In genomic region chr3:123083446-123084124, GRCh38 we compare ENCODE assay signal across 14 cellular contexts. TPM values are rescaled to one million over a fixed set of nuclear protein-coding genes. Genes with fewer than 3 reads are reported as not detected.
DNase-seq lines count a peak whose midpoint lies in the region; ATAC-seq, FAIRE-seq and TF ChIP-seq lines count a peak whose summit lies in the region.
"Had no signal": no experiment of that assay in that cellular context is flagged by ENCODE, and none has a peak within 500 bp of the region (broad histone marks: within the 10 kb centered on the region; RNA-seq: fewer than 3 reads in every experiment).

No MANE protein-coding gene starts in this region.

- WGBS in H1 (ENCODE audit: extremely low coverage in 1 of 2, insufficient coverage in 1 of 2, insufficient read length in 1 of 2, insufficient replicate concordance in 2 of 2, low coverage in 1 of 2, low lambda C conversion rate in 2 of 2, missing lambda C conversion rate in 1 of 2), 2 experiments = 71% methylated on average over 7 of the region's 7 CpGs; no CpG with 5 or more reads in 1 of the 2 experiments

- H4K5ac ChIP-seq in H1 (ENCODE audit: insufficient read length, low read depth, low read length) = no peak overlapping the region

- no peak for ATAC-seq in GM18909 (IDR thresholded peaks at IDR 0.05; ENCODE audit: poor library complexity, unreplicated experiment)

- no peak for FAIRE-seq in H1 (lab: Jason Lieb, UNC)

- no peak for TF ChIP-seq POLR2A in H1 (IDR thresholded peaks at IDR 0.05; ENCODE audit: control extremely low read depth in 1 of 2, low read depth in 2 of 2, low read length in 2 of 2)

- no peak overlapping the region for H3K23ac ChIP-seq in H1 (ENCODE audit: insufficient read length)

- H3K4ac ChIP-seq in H1 (replicated peaks; ENCODE audit: insufficient read length, low read depth, low read length) = no peak overlapping the region

- 0 out of 2 replicates have a peak overlapping the region, but pooled peaks have one; percentile 8 for H2BK15ac ChIP-seq in H1 (ENCODE audit: low read length)

- no peaks in the 10 kb centered on the region for H3K27me3 Mint-ChIP-seq in neural crest cell (ENCODE audit: low read depth)

- no peaks in the 10 kb centered on the region for H3K9me3 ChIP-seq in H1 (ENCODE audit: insufficient read depth in 2 of 2, low read depth in 1 of 2, low read length in 1 of 2)
- H3K9me3 ChIP-seq: SJSA1 had no signal

- no peak for TF ChIP-seq EP300 in H1 (IDR thresholded peaks at IDR 0.05; ENCODE audit: borderline replicate concordance in 1 of 2, low read depth in 2 of 2, low read length in 2 of 2)

- peaks cover 9% of the 10 kb centered on the region for H3K79me1 ChIP-seq in H1 (ENCODE audit: low read depth, low read length)

- H3K23me2 ChIP-seq in H1 (ENCODE audit: low read depth, low read length) = no peaks in the 10 kb centered on the region

- POLR2A ChIA-PET in H1 (lab: Charles Lee; ENCODE audit: partially characterized antibody) = interaction anchor here (1.4 kb wide), 1 partner anchor 37 kb away, joined by 3 read pairs; no protein-coding TSS in a partner anchor

- H3K36me3 ChIP-seq in H1 (ENCODE audit: control insufficient read depth in 2 of 4, insufficient read depth in 4 of 4, low read length in 3 of 4) = no peaks in the 10 kb centered on the region
- H3K36me3 ChIP-seq: SJSA1 had no signal

- H3K79me2 ChIP-seq in H1 (ENCODE audit: control insufficient read depth in 1 of 2, insufficient read depth in 2 of 2, low read length in 2 of 2) = peaks cover 0 to 87% of the 10 kb centered on the region in 2 experiments; a peak in 3 of 4 replicates

- H2BK12ac ChIP-seq in H1 (ENCODE audit: low read depth, low read length) = no peak overlapping the region

- CTCF ChIA-PET in H1 (lab: Charles Lee; ENCODE audit: partially characterized antibody) = interaction anchor here (0.5 to 3.1 kb wide), 5 partner anchors 10 to 789 kb away, joined by 3 to 17 read pairs (median 4); no protein-coding TSS in a partner anchor

- no peak overlapping the region; the same call in 1 of the 2 replicates for H2BK5ac ChIP-seq in H1 (ENCODE audit: low read depth, low read length)

- no peaks in the 10 kb centered on the region for H3K27me3 ChIP-seq in H1 (replicated peaks in 1 of 4; ENCODE audit: control insufficient read depth in 3 of 4, extremely low read depth in 1 of 4, insufficient read depth in 3 of 4, low read length in 3 of 4)

- no peak overlapping the region for H3K18ac ChIP-seq in H1 (ENCODE audit: extremely low read depth, low read length)

- H2BK20ac ChIP-seq in H1 (ENCODE audit: low read length) = no peak overlapping the region; the same call in 1 of the 2 replicates

- peaks cover 67% of the 10 kb centered on the region for H3K4me1 Mint-ChIP-seq in neural crest cell

- TF ChIP-seq CTCF in H1 (IDR thresholded peaks at IDR 0.05; ENCODE audit: control extremely low read depth in 1 of 3, insufficient read depth in 1 of 3, low read depth in 1 of 3, low read length in 3 of 3) (no peak), neural crest cell (conservative IDR thresholded peaks at IDR 0.05) (no peak)

- H2BK120ac ChIP-seq in H1 (replicated peaks; ENCODE audit: low read depth, low read length) = no peak overlapping the region

- H4K91ac ChIP-seq in H1 (replicated peaks; ENCODE audit: insufficient read length, low read length) = no peak overlapping the region

- H3K36me3 Mint-ChIP-seq in neural crest cell (ENCODE audit: low read depth) = no peaks in the 10 kb centered on the region

- no peak overlapping the region for H4K8ac ChIP-seq in H1 (ENCODE audit: extremely low read depth, insufficient read depth, low read length)

- H3K4me3 Mint-ChIP-seq in neural crest cell = peak overlapping the region; percentile 8

- no peak overlapping the region for H3K14ac ChIP-seq in H1 (ENCODE audit: insufficient read length)

- DNase-seq in COLO829 (ENCODE audit: low spot score) (peak; percentile 85), NCI-H2227 treated with DMSO at 0.1 percent for 48 hours (lab: John Stamatoyannopoulos, UW) (peak; percentile 23), H1 (ENCODE audit: low read depth in 1 of 2, low spot score in 2 of 2) (no peak), neural crest cell (ENCODE audit: low read depth, low spot score) (no peak), NCI-H2107 (lab: John Stamatoyannopoulos, UW) (no peak), T-helper 1 cell (no peak), NCI-H748 treated with DMSO at 0.1 percent for 48 hours (lab: John Stamatoyannopoulos, UW) (no peak)
- DNase-seq: activated CD8-positive, alpha-beta memory T cell treated with anti-CD3 and anti-CD28 coated beads, Interleukin-2, amount 50 U/mL, for 4 hours; activated naive CD4-positive, alpha-beta T cell treated with anti-CD3 and anti-CD28 coated beads, Interleukin-2, amount 50 U/mL, for 16 hours; cerebellar nuclear complex; NCI-H2081 treated with DMSO at 0.1 percent for 48 hours had no signal

- H2AK5ac ChIP-seq in H1 (ENCODE audit: low read depth, low read length) = no peak overlapping the region

- no peak for TF ChIP-seq RAD21 in H1 (IDR thresholded peaks at IDR 0.05 in 1 of 2, conservative IDR thresholded peaks at IDR 0.05 in 1 of 2; ENCODE audit: low read depth in 2 of 2, low read length in 2 of 2)

- H4K20me1 ChIP-seq in H1 (replicated peaks in 1 of 2; ENCODE audit: control insufficient read depth in 1 of 2, insufficient read depth in 2 of 2, low read length in 2 of 2) = peaks cover 16 to 22% of the 10 kb centered on the region in 2 experiments

- no peak overlapping the region for H3K9ac ChIP-seq in H1 (replicated peaks in 1 of 4; ENCODE audit: extremely low read depth in 1 of 4, low read depth in 3 of 4, low read length in 3 of 4)

- H3K27ac Mint-ChIP-seq in neural crest cell (ENCODE audit: unreplicated experiment) = peak overlapping the region; percentile 92

- no peak overlapping the region for H3K56ac ChIP-seq in H1 (replicated peaks; ENCODE audit: insufficient read length, low read depth, low read length)

- H3K4me3 ChIP-seq in H1 (ENCODE audit: extremely low read depth in 1 of 4, insufficient read depth in 2 of 4, low read depth in 3 of 4, low read length in 4 of 4) = no peak overlapping the region
- H3K4me3 ChIP-seq: SJSA1 had no signal

- H3K27ac ChIP-seq in H1 (ENCODE audit: low read depth, low read length) = no peak overlapping the region
- H3K27ac ChIP-seq: SJSA1 had no signal

- peak overlapping the region in 1 of 2 experiments; percentile 25; a peak in 1 of 4 replicates for H3K4me2 ChIP-seq in H1 (ENCODE audit: insufficient read depth in 1 of 2, low read depth in 2 of 2, low read length in 2 of 2)

- peaks cover 5 to 30% (median 18%) of the 10 kb centered on the region in 4 experiments; a peak in 6 of 7 replicates for H3K4me1 ChIP-seq in H1 (replicated peaks in 1 of 4; ENCODE audit: control insufficient read depth in 3 of 4, insufficient read depth in 4 of 4, low read length in 3 of 4)

- no peaks in the 10 kb centered on the region for H3K9me3 Mint-ChIP-seq in neural crest cell

- H2AFZ ChIP-seq in H1 (ENCODE audit: low read length) = no peak overlapping the region

TF ChIP-seq in H1, 55 proteins besides CTCF, POLR2A, EP300 and RAD21:
- no peak for TF ChIP-seq SIN3A (conservative IDR thresholded peaks at IDR 0.05 in 1 of 2, IDR thresholded peaks at IDR 0.05 in 1 of 2; ENCODE audit: low read depth in 1 of 2, low read length in 2 of 2)
- no peak for TF ChIP-seq NANOG (IDR thresholded peaks at IDR 0.05; ENCODE audit: insufficient read depth, low read depth, low read length, poor library complexity, severe bottlenecking)
- TF ChIP-seq GTF2F1 (IDR thresholded peaks at IDR 0.05; ENCODE audit: borderline replicate concordance, low read depth, low read length) = no peak

RNA-seq across cellular contexts. Expression of gene PDIA5, which starts 16.8 kb away (rescaled TPM):
- total RNA-seq in H1 (2021; fragmentation: NEBNext Ultra II Directional; extraction: Animal tissue kit (Norgen Biotek cat#: 25700)) = 32.8 and 36.5 TPM in 2 replicates
- polyA plus RNA-seq in H1 (2011; rRNA removed) = 18.2 and 18.9 TPM in 2 replicates
- polyA plus RNA-seq in H1 (2011; cell fraction: cytosol; rRNA removed) = 26.2 TPM
- polyA plus RNA-seq in H1 (2011; cell fraction: nucleus; rRNA removed) = 24.8 TPM
- polyA plus RNA-seq in H1 (2012, experiment 1 of 2) = 25.3 to 30.2 TPM (median 27.7 TPM) in 4 replicates
- polyA plus RNA-seq in H1 (2012, experiment 2 of 2) = 16.3 TPM
- polyA plus RNA-seq in H1 (2013, experiment 1 of 2) = 50.7 TPM
- 52.2 TPM for polyA plus RNA-seq in H1 (2013, experiment 2 of 2)
- 11.0 and 13.8 TPM in 2 replicates for polyA minus RNA-seq in H1 (2011; rRNA and poly(A)+ RNA removed)
- polyA minus RNA-seq in H1 (2011; cell fraction: cytosol; rRNA and poly(A)+ RNA removed) = 10.9 TPM
- 11.2 TPM for polyA minus RNA-seq in H1 (2011; cell fraction: nucleus; rRNA and poly(A)+ RNA removed)
- total RNA-seq in neural crest cell = 14.2 and 17.7 TPM in 2 replicates

RNA-seq across cellular contexts. Expression of gene SEMA5B, which starts 56.0 kb away (rescaled TPM):
- total RNA-seq in H1 (2021; fragmentation: NEBNext Ultra II Directional; extraction: Animal tissue kit (Norgen Biotek cat#: 25700)) = 19.9 and 22.4 TPM in 2 replicates
- polyA plus RNA-seq in H1 (2011; rRNA removed) = 13.1 and 18.8 TPM in 2 replicates
- polyA plus RNA-seq in H1 (2011; cell fraction: cytosol; rRNA removed) = 14.6 TPM
- 46.9 TPM for polyA plus RNA-seq in H1 (2011; cell fraction: nucleus; rRNA removed)
- 35.4 to 44.8 TPM (median 39.3 TPM) in 4 replicates for polyA plus RNA-seq in H1 (2012, experiment 1 of 2)
- polyA plus RNA-seq in H1 (2012, experiment 2 of 2) = 34.1 TPM
- 21.6 TPM for polyA plus RNA-seq in H1 (2013, experiment 1 of 2)
- polyA plus RNA-seq in H1 (2013, experiment 2 of 2) = 18.3 TPM
- polyA minus RNA-seq in H1 (2011; rRNA and poly(A)+ RNA removed) = 19.3 and 20.2 TPM in 2 replicates
- polyA minus RNA-seq in H1 (2011; cell fraction: cytosol; rRNA and poly(A)+ RNA removed) = 13.8 TPM
- 24.5 TPM for polyA minus RNA-seq in H1 (2011; cell fraction: nucleus; rRNA and poly(A)+ RNA removed)
- 48.8 and 57.3 TPM in 2 replicates for total RNA-seq in neural crest cell
- total RNA-seq: MCF 10A, SJSA1 had no signal

Comparison
In these comparisons a context has a peak if more than half of its experiments do, and no peak if none do; other contexts are left out.
1. DNase-seq: peak in COLO829 (single experiment) and NCI-H2227 treated with DMSO at 0.1 percent for 48 hours (single experiment); none in H1 (0 of 2), neural crest cell (single experiment), NCI-H2107 (single experiment), T-helper 1 cell (0 of 5) and NCI-H748 treated with DMSO at 0.1 percent for 48 hours (single experiment).